11 cellular contexts compared by ENCODE assay signal in genomic region chr1:8602471-8603219, GRCh38.
A peak's percentile ranks its signal among the peaks of the same experiment; 100 is the strongest.
DNase-seq lines count a peak whose midpoint lies in the region; ATAC-seq, FAIRE-seq and TF ChIP-seq lines count a peak whose summit lies in the region.
"Had no signal": no experiment of that assay in that cellular context is flagged by ENCODE, and none has a peak within 500 bp of the region (broad histone marks: within the 10 kb centered on the region; RNA-seq: fewer than 3 reads in every experiment).

No MANE protein-coding gene starts in this region.

- peaks cover 33 to 53% (median 37%) of the 10 kb centered on the region in 3 donors for H3K4me1 Mint-ChIP-seq in T-cell
- peaks cover 83% of the 10 kb centered on the region for H3K4me1 Mint-ChIP-seq in brain
- H3K4me1 Mint-ChIP-seq in stimulated activated effector memory CD8-positive, alpha-beta T cell treated with anti-CD3 and anti-CD28 coated beads, Interleukin-12 subunit alpha, Interleukin-12 subunit beta, amount 100 ng/mL, for 72 hours, result peaks cover 33% of the 10 kb centered on the region

- TF ChIP-seq POLR2A in H54 (IDR thresholded peaks at IDR 0.05; ENCODE audit: low read depth, low read length), result no peak

- peak; percentile 22 to 41 for ATAC-seq in activated CD4-positive, CD25-positive, alpha-beta regulatory T cell treated with anti-CD3 and anti-CD28 coated beads, Interleukin-2, amount 50 U/mL, for 24 hours
- ATAC-seq in T-cell (replicated peaks in 1 of 4), result peak; percentile 40 to 66 (median 52)
- ATAC-seq in stimulated activated effector memory CD8-positive, alpha-beta T cell treated with anti-CD3 and anti-CD28 coated beads, Interleukin-12 subunit alpha, Interleukin-12 subunit beta, amount 100 ng/mL, for 72 hours, result peak; percentile 68

- CTCF ChIA-PET in T-cell (lab: Charles Lee), result interaction anchor here in 1 of 2 donors (0.6 to 0.7 kb wide), 2 partner anchors 67 to 110 kb away, joined by 3 to 4 read pairs; no protein-coding TSS in a partner anchor

- H3K36me3 Mint-ChIP-seq in T-cell (peaks cover 3% of the 10 kb centered on the region), brain (peaks cover 23% of the 10 kb centered on the region)
- peaks cover 10% of the 10 kb centered on the region for H3K36me3 Mint-ChIP-seq in stimulated activated effector memory CD8-positive, alpha-beta T cell treated with anti-CD3 and anti-CD28 coated beads, Interleukin-12 subunit alpha, Interleukin-12 subunit beta, amount 100 ng/mL, for 72 hours

- FAIRE-seq in H54 (lab: Jason Lieb, UNC), result no peak

- DNase-seq in activated CD4-positive, CD25-positive, alpha-beta regulatory T cell treated with anti-CD3 and anti-CD28 coated beads, Interleukin-2, amount 50 U/mL, for 72 hours, result no peak
- peak in 3 of 34 experiments; percentile 3 to 13 (median 6) for DNase-seq in T-cell
- no peak for DNase-seq in stimulated activated effector memory CD8-positive, alpha-beta T cell treated with anti-CD3 and anti-CD28 coated beads, Interleukin-12 subunit alpha, Interleukin-12 subunit beta, amount 100 ng/mL, for 72 hours (ENCODE audit: low spot score in 2 of 2)
- DNase-seq in globus pallidus (ENCODE audit: low spot score), result no peak
- DNase-seq in H54 (ENCODE audit: insufficient read length, low spot score), result no peak
- no peak for DNase-seq in medulla oblongata (ENCODE audit: extremely low spot score)
- DNase-seq: brain microvascular endothelial cell, H7, MG63 had no signal

- H3K27ac Mint-ChIP-seq in T-cell (peak overlapping the region; percentile 52 to 89), brain (peak overlapping the region; percentile 13 to 89 (median 65))
- H3K27ac Mint-ChIP-seq in stimulated activated effector memory CD8-positive, alpha-beta T cell treated with anti-CD3 and anti-CD28 coated beads, Interleukin-12 subunit alpha, Interleukin-12 subunit beta, amount 100 ng/mL, for 72 hours, result peak overlapping the region; percentile 87

- POLR2A ChIA-PET in T-cell (lab: Charles Lee), result interaction anchor here (0.5 to 0.7 kb wide), 3 partner anchors 77 to 289 kb away, joined by 3 to 4 read pairs (median 3); partner anchors contain the start of gene ENO1 (in 1 of the 2)

- H3K27me3 Mint-ChIP-seq in T-cell (no peaks in the 10 kb centered on the region), brain (no peaks in the 10 kb centered on the region)

- H3K4me3 Mint-ChIP-seq in T-cell, result peak overlapping the region; percentile 32 to 52 (median 42)
- H3K4me3 Mint-ChIP-seq in brain, result no peak overlapping the region
- H3K4me3 Mint-ChIP-seq in stimulated activated effector memory CD8-positive, alpha-beta T cell treated with anti-CD3 and anti-CD28 coated beads, Interleukin-12 subunit alpha, Interleukin-12 subunit beta, amount 100 ng/mL, for 72 hours, result peak overlapping the region; percentile 66

- H3K9me3 Mint-ChIP-seq in T-cell (no peaks in the 10 kb centered on the region), brain (no peaks in the 10 kb centered on the region)
- H3K9me3 Mint-ChIP-seq in stimulated activated effector memory CD8-positive, alpha-beta T cell treated with anti-CD3 and anti-CD28 coated beads, Interleukin-12 subunit alpha, Interleukin-12 subunit beta, amount 100 ng/mL, for 72 hours, result no peaks in the 10 kb centered on the region

- TF ChIP-seq CTCF in brain (conservative IDR thresholded peaks at IDR 0.05), result no peak

Comparison
In these comparisons a context has a peak if more than half of its experiments do, and no peak if none do; other contexts are left out.
1. H3K4me3 Mint-ChIP-seq: peak in T-cell (3 of 3) and stimulated activated effector memory CD8-positive, alpha-beta T cell treated with anti-CD3 and anti-CD28 coated beads, Interleukin-12 subunit alpha, Interleukin-12 subunit beta, amount 100 ng/mL, for 72 hours (single experiment); none in brain (0 of 5).
2. Peak in every context shown above with its lines, with median percentiles within 50 percentile points of each other: ATAC-seq and H3K27ac Mint-ChIP-seq.